Comparison of ENCODE assay signal across 15 cellular contexts in genomic region chr14:58918066-58918465, GRCh38.
DNase-seq lines count a peak whose midpoint lies in the region; ATAC-seq, FAIRE-seq and TF ChIP-seq lines count a peak whose summit lies in the region.
"Had no signal": no experiment of that assay in that cellular context is flagged by ENCODE, and none has a peak within 500 bp of the region (broad histone marks: within the 10 kb centered on the region; RNA-seq: fewer than 3 reads in every experiment).

No MANE protein-coding gene starts in this region.

- no peaks in the 10 kb centered on the region for H3K79me2 ChIP-seq in trophoblast cell (ENCODE audit: control insufficient read depth, insufficient read depth, low read length, poor library complexity)

- H3K23ac ChIP-seq in trophoblast cell (ENCODE audit: low read length): no peak overlapping the region

- no peak overlapping the region for H3K27ac Mint-ChIP-seq in endodermal cell
- H3K27ac Mint-ChIP-seq: natural killer cell treated with Interleukin-12 subunit alpha and Interleukin-12 subunit beta and Interleukin-15 and Interleukin-18, amount 100 ng/mL, for 72 hours had no signal

- no peak for FAIRE-seq in RCC 7860 (lab: Jason Lieb, UNC)

- H3K27me3 Mint-ChIP-seq in endodermal cell (ENCODE audit: insufficient read depth): no peaks in the 10 kb centered on the region
- H3K27me3 Mint-ChIP-seq: natural killer cell treated with Interleukin-12 subunit alpha and Interleukin-12 subunit beta and Interleukin-15 and Interleukin-18, amount 100 ng/mL, for 72 hours had no signal

- H3K27me3 ChIP-seq in endodermal cell (ENCODE audit: control insufficient read depth, insufficient read depth, low read length, poor library complexity, severe bottlenecking): no peaks in the 10 kb centered on the region
- H3K27me3 ChIP-seq in trophoblast cell (ENCODE audit: insufficient read depth, low read length): no peaks in the 10 kb centered on the region
- H3K27me3 ChIP-seq: stomach had no signal

- no peak overlapping the region for H2BK120ac ChIP-seq in trophoblast cell (ENCODE audit: insufficient read depth, low read length, poor library complexity)

- no peak for ATAC-seq in left colon
- ATAC-seq: natural killer cell treated with Interleukin-12 subunit alpha and Interleukin-12 subunit beta and Interleukin-15 and Interleukin-18, amount 100 ng/mL, for 72 hours; psoas muscle had no signal

- H3K27ac ChIP-seq in endodermal cell (ENCODE audit: low read depth, low read length) (no peak overlapping the region), trophoblast cell (ENCODE audit: low read depth, low read length) (no peak overlapping the region)
- H3K27ac ChIP-seq: psoas muscle, stomach had no signal

- no peak overlapping the region for H2AK5ac ChIP-seq in trophoblast cell (ENCODE audit: low read length)

- H3K18ac ChIP-seq in trophoblast cell (ENCODE audit: low read length): no peak overlapping the region

- H3K14ac ChIP-seq in trophoblast cell (ENCODE audit: low read length): no peak overlapping the region

- WGBS in endodermal cell (ENCODE audit: insufficient coverage in 1 of 2, insufficient read length in 1 of 2), 2 experiments: 87 to 94% methylated on average over 2 to 4 of the region's 4 CpGs
- no CpG with 5 or more reads among the region's 4 CpGs for WGBS in trophoblast cell (ENCODE audit: extremely low coverage, insufficient coverage, insufficient read length)

- peak overlapping the region; percentile 63 for H3K4me3 ChIP-seq in endodermal cell (ENCODE audit: low read length)
- H3K4me3 ChIP-seq in trophoblast cell (ENCODE audit: low read depth, low read length): no peak overlapping the region
- H3K4me3 ChIP-seq: psoas muscle, stomach had no signal

- H2AFZ ChIP-seq in trophoblast cell (ENCODE audit: insufficient read depth, low read length, poor library complexity): no peak overlapping the region

- no peak for TF ChIP-seq CTCF in endodermal cell (conservative IDR thresholded peaks at IDR 0.05)

- no peaks in the 10 kb centered on the region for H3K79me1 ChIP-seq in trophoblast cell (ENCODE audit: low read length)

- intact Hi-C loops in left colon (cut with DNase I, micrococcal nuclease): no loop called here

- H3K4me1 Mint-ChIP-seq in endodermal cell: peaks cover 18% of the 10 kb centered on the region

- DNase-seq in HCEC 1CT: peak; percentile 50
- DNase-seq in RCC 7860 (ENCODE audit: low spot score): peak; percentile 57
- no peak for DNase-seq in endodermal cell
- DNase-seq in trophoblast cell: peak; percentile 39 to 77
- DNase-seq in NCI-H2029 treated with DMSO at 0.1 percent for 48 hours (lab: John Stamatoyannopoulos, UW): no peak
- DNase-seq in DMS 273 (lab: John Stamatoyannopoulos, UW; ENCODE audit: unreplicated experiment): no peak
- no peak for DNase-seq in left colon
- no peak for DNase-seq in anterior cingulate cortex (lab: John Stamatoyannopoulos, UW)
- DNase-seq: activated CD8-positive, alpha-beta memory T cell treated with anti-CD3 and anti-CD28 coated beads, Interleukin-2, amount 50 U/mL, for 48 hours; NCI-H187 treated with DMSO at 0.1 percent for 48 hours; psoas muscle; RPMI8226; stomach; T-helper 2 cell had no signal

- H3K9me3 Mint-ChIP-seq in endodermal cell: no peaks in the 10 kb centered on the region

- H4K12ac ChIP-seq in trophoblast cell (ENCODE audit: low read depth, low read length): no peak overlapping the region

- H3K9ac ChIP-seq in endodermal cell (ENCODE audit: extremely low read depth, low read length, poor library complexity, severe bottlenecking) (no peak overlapping the region), trophoblast cell (ENCODE audit: low read length) (no peak overlapping the region)

- H2BK5ac ChIP-seq in trophoblast cell (ENCODE audit: low read depth, low read length, poor library complexity): no peak overlapping the region

- no peak overlapping the region for H3K4me2 ChIP-seq in trophoblast cell (ENCODE audit: low read length)

- H4K8ac ChIP-seq in trophoblast cell (ENCODE audit: low read depth, low read length): no peak overlapping the region

- no peaks in the 10 kb centered on the region for H3K36me3 Mint-ChIP-seq in endodermal cell (ENCODE audit: low read depth)
- H3K36me3 Mint-ChIP-seq: natural killer cell treated with Interleukin-12 subunit alpha and Interleukin-12 subunit beta and Interleukin-15 and Interleukin-18, amount 100 ng/mL, for 72 hours had no signal

- H3K36me3 ChIP-seq in endodermal cell (ENCODE audit: control insufficient read depth, insufficient read depth, low read length): no peaks in the 10 kb centered on the region
- H3K36me3 ChIP-seq in trophoblast cell (ENCODE audit: control insufficient read depth in 1 of 2, insufficient read depth in 2 of 2, low read length in 2 of 2): no peaks in the 10 kb centered on the region
- H3K36me3 ChIP-seq: stomach had no signal

- H4K91ac ChIP-seq in trophoblast cell (ENCODE audit: low read depth, low read length): no peak overlapping the region

- H3K4me1 ChIP-seq in endodermal cell (ENCODE audit: control insufficient read depth, insufficient read depth, low read length) (peaks cover 15% of the 10 kb centered on the region), trophoblast cell (ENCODE audit: control insufficient read depth in 1 of 2, insufficient read depth in 2 of 2, low read length in 2 of 2) (peaks cover 0 to 4% of the 10 kb centered on the region in 2 experiments)
- H3K4me1 ChIP-seq: psoas muscle, stomach had no signal

- no peak overlapping the region for H2BK12ac ChIP-seq in trophoblast cell (ENCODE audit: low read length)

- no peaks in the 10 kb centered on the region for H3K9me3 ChIP-seq in endodermal cell (ENCODE audit: control insufficient read depth, low read length)
- no peaks in the 10 kb centered on the region for H3K9me3 ChIP-seq in trophoblast cell (ENCODE audit: insufficient read depth, low read depth, low read length)
- H3K9me3 ChIP-seq: psoas muscle, stomach had no signal

- no peak overlapping the region for H3K4me3 Mint-ChIP-seq in endodermal cell
- H3K4me3 Mint-ChIP-seq: natural killer cell treated with Interleukin-12 subunit alpha and Interleukin-12 subunit beta and Interleukin-15 and Interleukin-18, amount 100 ng/mL, for 72 hours had no signal

- H3K4ac ChIP-seq in trophoblast cell (ENCODE audit: low read depth, low read length): no peak overlapping the region

Comparison
In these comparisons a context has a peak if more than half of its experiments do, and no peak if none do; other contexts are left out.
1. DNase-seq: peak in HCEC 1CT (single experiment), RCC 7860 (single experiment) and trophoblast cell (2 of 2); none in endodermal cell (single experiment), NCI-H2029 treated with DMSO at 0.1 percent for 48 hours (single experiment), DMS 273 (single experiment), left colon (0 of 2) and anterior cingulate cortex (0 of 58).